Comparison of ENCODE assay signal across 18 cellular contexts in genomic region chr4:69849969-69850368, GRCh38. TPM values are rescaled to one million over a fixed set of nuclear protein-coding genes. Genes with fewer than 3 reads are reported as not detected.
A peak's percentile ranks its signal among the peaks of the same experiment; 100 is the strongest.
DNase-seq lines count a peak whose midpoint lies in the region; ATAC-seq lines count a peak whose summit lies in the region.
"Had no signal": no experiment of that assay in that cellular context is flagged by ENCODE, and none has a peak within 500 bp of the region (broad histone marks: within the 10 kb centered on the region; RNA-seq: fewer than 3 reads in every experiment).

No MANE protein-coding gene starts in this region.

- H3K27me3 Mint-ChIP-seq in activated CD4-positive, alpha-beta memory T cell treated with anti-CD3 and anti-CD28 coated beads, Interleukin-2, amount 10 ng/mL, durations not matched to agents 7 days and 5 days = no peaks in the 10 kb centered on the region
- H3K27me3 Mint-ChIP-seq: activated naive CD8-positive, alpha-beta T cell treated with anti-CD3 and anti-CD28 coated beads for 36 hours had no signal

- H3K9me3 ChIP-seq in HAP-1 = no peaks in the 10 kb centered on the region
- H3K9me3 ChIP-seq: BE2C had no signal

- H3K4me1 ChIP-seq in HAP-1 = no peaks in the 10 kb centered on the region
- H3K4me1 ChIP-seq: BE2C had no signal

- no peak overlapping the region for H3K4me3 Mint-ChIP-seq in activated CD4-positive, alpha-beta memory T cell treated with anti-CD3 and anti-CD28 coated beads, Interleukin-2, amount 10 ng/mL, durations not matched to agents 7 days and 5 days
- H3K4me3 Mint-ChIP-seq: activated naive CD8-positive, alpha-beta T cell treated with anti-CD3 and anti-CD28 coated beads for 36 hours; nephron had no signal

- CTCF ChIA-PET in activated CD4-positive, alpha-beta memory T cell treated with anti-CD3 and anti-CD28 coated beads, Interleukin-2, amount 10 ng/mL, durations not matched to agents 7 days and 5 days (lab: Charles Lee) = no interaction called here

- no peak for DNase-seq in activated CD4-positive, alpha-beta memory T cell treated with anti-CD3 and anti-CD28 coated beads, Interleukin-2, amount 10 ng/mL, durations not matched to agents 7 days and 5 days
- DNase-seq in HAP-1 (ENCODE audit: low spot score in 2 of 2) (no peak), NCI-H2196 (lab: John Stamatoyannopoulos, UW; ENCODE audit: unreplicated experiment) (no peak), kidney glomerular epithelial cell (lab: John Stamatoyannopoulos, UW) (no peak)
- DNase-seq: activated CD4-positive, alpha-beta T cell treated with anti-CD3 and anti-CD28 coated beads, Interleukin-2, amount 50 U/mL, for 4 hours; activated naive CD8-positive, alpha-beta T cell treated with anti-CD3 and anti-CD28 coated beads for 36 hours; BE2C; NCI-H2107; small intestine had no signal

- H3K36me3 ChIP-seq in HAP-1 (replicated peaks) = no peaks in the 10 kb centered on the region
- H3K36me3 ChIP-seq: BE2C had no signal

- H3K9me3 Mint-ChIP-seq in activated CD4-positive, alpha-beta memory T cell treated with anti-CD3 and anti-CD28 coated beads, Interleukin-2, amount 10 ng/mL, durations not matched to agents 7 days and 5 days = no peaks in the 10 kb centered on the region

- no peaks in the 10 kb centered on the region for H3K27me3 ChIP-seq in HAP-1 (ENCODE audit: low read depth)
- H3K27me3 ChIP-seq: BE2C had no signal

- in situ Hi-C loops in HAP-1 (cut with MboI; ENCODE audit: low sequenced_read_pairs) = no loop called here

- H3K4me3 ChIP-seq in HAP-1 = no peak overlapping the region
- H3K4me3 ChIP-seq: coronary artery had no signal

- POLR2A ChIA-PET in activated CD4-positive, alpha-beta memory T cell treated with anti-CD3 and anti-CD28 coated beads, Interleukin-2, amount 10 ng/mL, durations not matched to agents 7 days and 5 days (lab: Charles Lee) = no interaction called here

- no peaks in the 10 kb centered on the region for H3K36me3 Mint-ChIP-seq in activated CD4-positive, alpha-beta memory T cell treated with anti-CD3 and anti-CD28 coated beads, Interleukin-2, amount 10 ng/mL, durations not matched to agents 7 days and 5 days (ENCODE audit: low read depth)

- no peaks in the 10 kb centered on the region for H3K4me1 Mint-ChIP-seq in activated CD4-positive, alpha-beta memory T cell treated with anti-CD3 and anti-CD28 coated beads, Interleukin-2, amount 10 ng/mL, durations not matched to agents 7 days and 5 days

- no peak overlapping the region for H3K27ac Mint-ChIP-seq in activated CD4-positive, alpha-beta memory T cell treated with anti-CD3 and anti-CD28 coated beads, Interleukin-2, amount 10 ng/mL, durations not matched to agents 7 days and 5 days
- H3K27ac Mint-ChIP-seq: activated naive CD8-positive, alpha-beta T cell treated with anti-CD3 and anti-CD28 coated beads for 36 hours had no signal

- ATAC-seq in GM18517 (IDR thresholded peaks at IDR 0.05; ENCODE audit: unreplicated experiment) (peak; percentile 92), GM19463 (IDR thresholded peaks at IDR 0.05; ENCODE audit: unreplicated experiment) (peak; percentile 85), HG02852 (IDR thresholded peaks at IDR 0.05; ENCODE audit: unreplicated experiment) (peak; percentile 72), HG03460 (IDR thresholded peaks at IDR 0.05; ENCODE audit: unreplicated experiment) (peak; percentile 77)
- ATAC-seq: Panc1 had no signal

RNA-seq across cellular contexts. Expression of gene SULT1E1, which starts 10.0 kb away (rescaled TPM):
- total RNA-seq in activated CD4-positive, alpha-beta memory T cell treated with anti-CD3 and anti-CD28 coated beads, Interleukin-2, amount 10 ng/mL, durations not matched to agents 7 days and 5 days = not detected
- total RNA-seq: activated naive CD8-positive, alpha-beta T cell treated with anti-CD3 and anti-CD28 coated beads for 36 hours; G401; kidney epithelial cell had no signal
